Comparison of ENCODE assay signal across 24 cellular contexts in the genomic region with DNA sequence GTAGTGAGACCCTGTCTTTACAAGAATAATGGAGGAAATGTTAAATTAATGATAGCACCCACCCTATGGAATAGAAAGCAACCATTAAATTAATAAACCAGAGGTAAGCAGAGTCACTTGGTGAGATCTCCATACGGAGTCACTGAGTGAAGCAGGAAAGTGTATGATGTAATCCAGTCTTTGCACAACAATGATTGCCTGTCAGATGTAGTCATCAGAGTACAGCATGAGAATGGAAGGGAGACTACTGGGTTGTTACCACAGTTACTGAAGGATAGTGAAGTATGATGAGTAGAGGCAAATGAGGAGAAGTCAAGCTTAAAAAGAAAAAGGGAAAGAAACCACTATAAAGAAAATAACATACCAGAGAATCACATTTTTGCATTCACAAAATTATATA.
"Had no signal": no experiment of that assay in that cellular context is flagged by ENCODE, and none has a peak within 500 bp of the region (broad histone marks: within the 10 kb centered on the region; RNA-seq: fewer than 3 reads in every experiment).

No MANE protein-coding gene starts in this region.

- H3K4me1 Mint-ChIP-seq: activated CD4-positive, alpha-beta T cell treated with anti-CD3 and anti-CD28 coated beads, Interleukin-2, amount 10 ng/mL, durations not matched to agents 7 days and 5 days; activated naive CD4-positive, alpha-beta T cell treated with anti-CD3 and anti-CD28 coated beads, Interleukin-2, amount 10 ng/mL, durations not matched to agents 7 days and 5 days; activated naive CD8-positive, alpha-beta T cell treated with anti-CD3 and anti-CD28 coated beads for 36 hours; T-helper 17 cell had no signal

- H3K9me3 ChIP-seq: MG63 had no signal

- ATAC-seq: activated T-cell treated with anti-CD3 and anti-CD28 coated beads, Interleukin-2, amount 50 U/mL, for 72 hours; T-helper 17 cell had no signal

- H3K4me2 ChIP-seq: KMS-11, PC-9 had no signal

- H3K4me3 ChIP-seq: MG63, PC-9 had no signal

- H3K27me3 Mint-ChIP-seq: activated naive CD8-positive, alpha-beta T cell treated with anti-CD3 and anti-CD28 coated beads for 36 hours had no signal

- H3K36me3 ChIP-seq: brain microvascular endothelial cell, MG63 had no signal

- H3K4me3 Mint-ChIP-seq: activated CD4-positive, alpha-beta memory T cell treated with anti-CD3 and anti-CD28 coated beads for 36 hours; activated CD4-positive, alpha-beta T cell treated with anti-CD3 and anti-CD28 coated beads, Interleukin-2, amount 10 ng/mL, durations not matched to agents 7 days and 5 days; activated naive CD4-positive, alpha-beta T cell treated with anti-CD3 and anti-CD28 coated beads, Interleukin-2, amount 10 ng/mL, durations not matched to agents 7 days and 5 days; activated naive CD8-positive, alpha-beta T cell treated with anti-CD3 and anti-CD28 coated beads for 36 hours; activated T-cell treated with anti-CD3 and anti-CD28 coated beads, Interleukin-2, amount 50 U/mL, for 72 hours; T-helper 17 cell had no signal

- H3K9me3 Mint-ChIP-seq: activated T-helper 2 cell treated with anti-CD3 and anti-CD28 coated beads, Interferon-gamma antibody, Interleukin-2, Interleukin-4, amounts not matched to agents 10 μg/mL and 5 μg/mL and 100 μg/mL, durations not matched to agents 14 hours and 24 hours and 36 hours had no signal

- FAIRE-seq: TTC549 had no signal

- H3K27me3 ChIP-seq: brain microvascular endothelial cell, MG63 had no signal

- H3K36me3 Mint-ChIP-seq: activated CD4-positive, alpha-beta memory T cell treated with anti-CD3 and anti-CD28 coated beads for 36 hours; activated naive CD4-positive, alpha-beta T cell treated with anti-CD3 and anti-CD28 coated beads, Interleukin-2, amount 10 ng/mL, durations not matched to agents 7 days and 5 days; activated naive CD8-positive, alpha-beta T cell treated with anti-CD3 and anti-CD28 coated beads for 36 hours had no signal

- DNase-seq: activated CD4-positive, alpha-beta memory T cell treated with anti-CD3 and anti-CD28 coated beads for 36 hours; activated CD4-positive, alpha-beta T cell treated with anti-CD3 and anti-CD28 coated beads, Interleukin-2, amount 10 ng/mL, durations not matched to agents 7 days and 5 days; activated CD4-positive, CD25-positive, alpha-beta regulatory T cell; activated gamma-delta T cell treated with Interleukin-2 at 50 U/mL for 16 hours; activated naive CD4-positive, alpha-beta T cell treated with anti-CD3 and anti-CD28 coated beads, Interleukin-2, amount 10 ng/mL, durations not matched to agents 7 days and 5 days; activated naive CD8-positive, alpha-beta T cell treated with anti-CD3 and anti-CD28 coated beads for 36 hours; activated T-cell treated with anti-CD3 and anti-CD28 coated beads for 4 hours; activated T-cell treated with anti-CD3 and anti-CD28 coated beads, Interleukin-2, amount 50 U/mL, for 72 hours; brain microvascular endothelial cell; caudate nucleus; MG63; NCI-H1092 treated with DMSO at 0.1 percent for 48 hours; NCI-H1417 treated with DMSO at 0.1 percent for 48 hours; NCI-H1694; NCI-H2029; NCI-H524; PC-9; SIG-M5; T-helper 17 cell; T1000 had no signal

- H3K9ac ChIP-seq: KMS-11 had no signal

- H2AFZ ChIP-seq: PC-9 had no signal

- H3K27ac ChIP-seq: brain microvascular endothelial cell, KMS-11, PC-9, VCaP had no signal
